20 cellular contexts compared by ENCODE assay signal in the genomic region with DNA sequence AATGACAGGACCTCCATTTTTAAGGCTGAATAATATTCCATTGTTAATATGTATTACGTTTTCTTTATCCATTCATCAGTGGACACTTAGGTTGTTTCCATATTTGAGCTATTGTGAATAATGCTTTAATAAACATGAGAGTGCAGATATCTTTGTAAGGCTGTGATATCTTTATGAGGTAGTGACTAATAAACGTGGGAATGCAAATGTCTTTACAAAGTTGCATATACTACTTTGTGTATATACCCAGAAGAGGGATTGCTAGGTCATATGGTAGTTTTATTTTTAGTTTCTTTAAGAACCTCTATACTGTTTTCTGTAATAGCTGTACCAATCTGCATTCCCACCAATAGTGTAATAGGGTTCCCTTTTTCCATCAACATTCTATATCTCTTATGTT.
DNase-seq lines count a peak whose midpoint lies in the region; ATAC-seq, FAIRE-seq and TF ChIP-seq lines count a peak whose summit lies in the region.
"Had no signal": no experiment of that assay in that cellular context is flagged by ENCODE, and none has a peak within 500 bp of the region (broad histone marks: within the 10 kb centered on the region; RNA-seq: fewer than 3 reads in every experiment).

No MANE protein-coding gene starts in this region.

- no peak for TF ChIP-seq CTCF in A549 (IDR thresholded peaks at IDR 0.05)
- TF ChIP-seq CTCF in A673 (conservative IDR thresholded peaks at IDR 0.05; ENCODE audit: low read depth, low read length), result no peak

- no peak overlapping the region for H3K14ac ChIP-seq in mesenchymal stem cell (ENCODE audit: low read length in 2 of 2)

- no peak overlapping the region for H2AK5ac ChIP-seq in mesenchymal stem cell (ENCODE audit: low read length, severe bottlenecking)

- H3K4me2 ChIP-seq in A549 (no peak overlapping the region), mesenchymal stem cell (ENCODE audit: low read length, poor library complexity, severe bottlenecking) (no peak overlapping the region)
- H3K4me2 ChIP-seq: BLaER1 had no signal

- peak; percentile 56 for FAIRE-seq in A549 (lab: Jason Lieb, UNC)
- FAIRE-seq: GM12892, H54 had no signal

- H3K4me1 ChIP-seq in A549 (peaks cover 12% of the 10 kb centered on the region), mesenchymal stem cell (ENCODE audit: control insufficient read depth, insufficient read depth, low read depth, low read length) (no peaks in the 10 kb centered on the region), A673 (ENCODE audit: insufficient read depth, low read length, poor library complexity, severe bottlenecking) (no peaks in the 10 kb centered on the region)
- H3K4me1 ChIP-seq: BLaER1 had no signal

- DNase-seq in A549 (ENCODE audit: low read depth in 1 of 2, low spot score in 1 of 2), result no peak
- peak; percentile 4 for DNase-seq in NCI-H226
- peak; percentile 75 for DNase-seq in amniotic epithelial cell (ENCODE audit: low read depth)
- DNase-seq in mesenchymal stem cell, result peak; percentile 33
- DNase-seq in Kasumi-1 (lab: John Stamatoyannopoulos, UW), result no peak
- DNase-seq in A673 (ENCODE audit: low spot score), result no peak
- DNase-seq: 8988T; Caco-2; CD4-positive, CD25-positive, alpha-beta regulatory T cell; CD8-positive, alpha-beta T cell; DMS153; DND-41; GOT3; HFFc6 had no signal

- H3K4ac ChIP-seq in mesenchymal stem cell (ENCODE audit: low read depth in 1 of 2, low read length in 2 of 2), result no peak overlapping the region

- TF ChIP-seq RAD21 in A549 (conservative IDR thresholded peaks at IDR 0.05 in 1 of 2, IDR thresholded peaks at IDR 0.05 in 1 of 2), result no peak

- no peak overlapping the region for H2AFZ ChIP-seq in mesenchymal stem cell (ENCODE audit: low read depth, low read length)

- TF ChIP-seq POLR2A in A549 (IDR thresholded peaks at IDR 0.05; ENCODE audit: low read length), result no peak

- H3K9me3 ChIP-seq in A549, result no peaks in the 10 kb centered on the region
- H3K9me3 ChIP-seq in mesenchymal stem cell (ENCODE audit: control insufficient read depth, low read length), result no peaks in the 10 kb centered on the region
- no peaks in the 10 kb centered on the region for H3K9me3 ChIP-seq in A673 (ENCODE audit: low read depth, low read length, poor library complexity, severe bottlenecking)
- H3K9me3 ChIP-seq: BLaER1, Caco-2, HAP-1 had no signal

- CTCF ChIA-PET in A549 (lab: Yijun Ruan, JAX), result no interaction called here
- CTCF ChIA-PET in A673 (lab: Charles Lee), result no interaction called here

- intact Hi-C loops in A673 (cut with micrococcal nuclease; ENCODE audit: unreplicated experiment), result no loop called here

- no peak overlapping the region for H2BK15ac ChIP-seq in mesenchymal stem cell (ENCODE audit: low read depth, poor library complexity, severe bottlenecking)

- H3K27ac ChIP-seq in A549 (no peak overlapping the region), mesenchymal stem cell (ENCODE audit: low read length, poor library complexity, severe bottlenecking) (no peak overlapping the region), A673 (ENCODE audit: low read depth, low read length, poor library complexity, severe bottlenecking) (no peak overlapping the region)
- H3K27ac ChIP-seq: BLaER1, C4-2B had no signal

- H3K4me3 ChIP-seq in A549 (no peak overlapping the region), mesenchymal stem cell (ENCODE audit: insufficient read depth in 1 of 2, low read depth in 1 of 2, low read length in 2 of 2) (no peak overlapping the region), A673 (ENCODE audit: low read depth, low read length, poor library complexity, severe bottlenecking) (no peak overlapping the region)
- H3K4me3 ChIP-seq: BLaER1, HAP-1 had no signal

- H2BK5ac ChIP-seq in mesenchymal stem cell (ENCODE audit: low read depth, low read length, poor library complexity, severe bottlenecking), result no peak overlapping the region

- POLR2A ChIA-PET in A549 (lab: Yijun Ruan, JAX), result no interaction called here
- POLR2A ChIA-PET in A673 (lab: Charles Lee; ENCODE audit: low non-redundant PET), result no interaction called here

- WGBS in A549 (ENCODE audit: missing lambda C conversion rate), result 62% methylated on average over 2 of the region's 2 CpGs
- 55% methylated on average over 2 of the region's 2 CpGs for WGBS in mesenchymal stem cell

- H2BK12ac ChIP-seq in mesenchymal stem cell (ENCODE audit: low read length in 2 of 2), result no peak overlapping the region

- H2BK120ac ChIP-seq in mesenchymal stem cell (ENCODE audit: low read depth, low read length), result no peak overlapping the region

- no peak overlapping the region for H4K8ac ChIP-seq in mesenchymal stem cell (ENCODE audit: low read length)

- ATAC-seq in A549 (no peak), HG03159 (IDR thresholded peaks at IDR 0.05; ENCODE audit: unreplicated experiment) (no peak)
- ATAC-seq: CD8-positive, alpha-beta T cell had no signal

- no peak overlapping the region for H4K91ac ChIP-seq in mesenchymal stem cell (ENCODE audit: low read length)

- H3K9ac ChIP-seq in mesenchymal stem cell (ENCODE audit: low read length), result no peak overlapping the region
- H3K9ac ChIP-seq: BLaER1 had no signal

- H3K18ac ChIP-seq in mesenchymal stem cell (ENCODE audit: low read depth in 1 of 2, low read length in 2 of 2), result no peak overlapping the region

- no peak overlapping the region for H3K23ac ChIP-seq in mesenchymal stem cell (ENCODE audit: low read length in 2 of 2)

- H3K27me3 ChIP-seq in mesenchymal stem cell (ENCODE audit: control insufficient read depth in 1 of 2, insufficient read depth in 1 of 2, low read length in 2 of 2) (no peaks in the 10 kb centered on the region), A673 (replicated peaks; ENCODE audit: insufficient read depth, low read depth, low read length, poor library complexity) (no peaks in the 10 kb centered on the region)
- H3K27me3 ChIP-seq: BLaER1 had no signal

- no peak for TF ChIP-seq EP300 in A549 (IDR thresholded peaks at IDR 0.05)

- peaks cover 4% of the 10 kb centered on the region for H3K79me1 ChIP-seq in mesenchymal stem cell (replicated peaks; ENCODE audit: low read length, poor library complexity, severe bottlenecking)

- BruUV-seq in A673 (replicated peaks; lab: Mats Ljungman, UMichigan), result no TSS peak

- peaks cover 0 to 15% of the 10 kb centered on the region in 2 experiments for H3K36me3 ChIP-seq in mesenchymal stem cell (ENCODE audit: control insufficient read depth in 1 of 2, insufficient read depth in 2 of 2, low read depth in 1 of 2, low read length in 2 of 2)
- no peaks in the 10 kb centered on the region for H3K36me3 ChIP-seq in A673 (ENCODE audit: insufficient read depth, low read length, poor library complexity, severe bottlenecking)
- H3K36me3 ChIP-seq: BLaER1, HAP-1 had no signal

TF ChIP-seq in A549, 52 proteins besides CTCF, POLR2A, EP300 and RAD21 (continues in another document):
- TF ChIP-seq, protein P1, sequence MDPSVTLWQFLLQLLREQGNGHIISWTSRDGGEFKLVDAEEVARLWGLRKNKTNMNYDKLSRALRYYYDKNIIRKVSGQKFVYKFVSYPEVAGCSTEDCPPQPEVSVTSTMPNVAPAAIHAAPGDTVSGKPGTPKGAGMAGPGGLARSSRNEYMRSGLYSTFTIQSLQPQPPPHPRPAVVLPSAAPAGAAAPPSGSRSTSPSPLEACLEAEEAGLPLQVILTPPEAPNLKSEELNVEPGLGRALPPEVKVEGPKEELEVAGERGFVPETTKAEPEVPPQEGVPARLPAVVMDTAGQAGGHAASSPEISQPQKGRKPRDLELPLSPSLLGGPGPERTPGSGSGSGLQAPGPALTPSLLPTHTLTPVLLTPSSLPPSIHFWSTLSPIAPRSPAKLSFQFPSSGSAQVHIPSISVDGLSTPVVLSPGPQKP (IDR thresholded peaks at IDR 0.05; ENCODE audit: low read depth, low read length), result no peak
- TF ChIP-seq HOXA7 (CRISPR knock-in tag; IDR thresholded peaks at IDR 0.05) (no peak), TP53 (CRISPR knock-in tag; IDR thresholded peaks at IDR 0.05) (no peak), FOXS1 (CRISPR knock-in tag; IDR thresholded peaks at IDR 0.05) (no peak), NR3C1 (IDR thresholded peaks at IDR 0.05) (no peak), CHD2 (IDR thresholded peaks at IDR 0.05; ENCODE audit: low read length, partially characterized antibody) (no peak), HDAC2 (IDR thresholded peaks at IDR 0.05) (no peak), CHD4 (IDR thresholded peaks at IDR 0.05; ENCODE audit: borderline replicate concordance) (no peak), MYC (IDR thresholded peaks at IDR 0.05; ENCODE audit: borderline replicate concordance, low read length) (no peak), NFE2L2 (conservative IDR thresholded peaks at IDR 0.05; ENCODE audit: low read length) (no peak), RCOR1 (IDR thresholded peaks at IDR 0.05; ENCODE audit: low read depth, low read length) (no peak), ESRRA (IDR thresholded peaks at IDR 0.05; ENCODE audit: borderline replicate concordance, low read length) (no peak)
- TF ChIP-seq, protein P2, sequence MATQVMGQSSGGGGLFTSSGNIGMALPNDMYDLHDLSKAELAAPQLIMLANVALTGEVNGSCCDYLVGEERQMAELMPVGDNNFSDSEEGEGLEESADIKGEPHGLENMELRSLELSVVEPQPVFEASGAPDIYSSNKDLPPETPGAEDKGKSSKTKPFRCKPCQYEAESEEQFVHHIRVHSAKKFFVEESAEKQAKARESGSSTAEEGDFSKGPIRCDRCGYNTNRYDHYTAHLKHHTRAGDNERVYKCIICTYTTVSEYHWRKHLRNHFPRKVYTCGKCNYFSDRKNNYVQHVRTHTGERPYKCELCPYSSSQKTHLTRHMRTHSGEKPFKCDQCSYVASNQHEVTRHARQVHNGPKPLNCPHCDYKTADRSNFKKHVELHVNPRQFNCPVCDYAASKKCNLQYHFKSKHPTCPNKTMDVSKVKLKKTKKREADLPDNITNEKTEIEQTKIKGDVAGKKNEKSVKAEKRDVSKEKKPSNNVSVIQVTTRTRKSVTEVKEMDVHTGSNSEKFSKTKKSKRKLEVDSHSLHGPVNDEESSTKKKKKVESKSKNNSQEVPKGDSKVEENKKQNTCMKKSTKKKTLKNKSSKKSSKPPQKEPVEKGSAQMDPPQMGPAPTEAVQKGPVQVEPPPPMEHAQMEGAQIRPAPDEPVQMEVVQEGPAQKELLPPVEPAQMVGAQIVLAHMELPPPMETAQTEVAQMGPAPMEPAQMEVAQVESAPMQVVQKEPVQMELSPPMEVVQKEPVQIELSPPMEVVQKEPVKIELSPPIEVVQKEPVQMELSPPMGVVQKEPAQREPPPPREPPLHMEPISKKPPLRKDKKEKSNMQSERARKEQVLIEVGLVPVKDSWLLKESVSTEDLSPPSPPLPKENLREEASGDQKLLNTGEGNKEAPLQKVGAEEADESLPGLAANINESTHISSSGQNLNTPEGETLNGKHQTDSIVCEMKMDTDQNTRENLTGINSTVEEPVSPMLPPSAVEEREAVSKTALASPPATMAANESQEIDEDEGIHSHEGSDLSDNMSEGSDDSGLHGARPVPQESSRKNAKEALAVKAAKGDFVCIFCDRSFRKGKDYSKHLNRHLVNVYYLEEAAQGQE (IDR thresholded peaks at IDR 0.05), result no peak

Comparison
In these comparisons a context has a peak if more than half of its experiments do, and no peak if none do; other contexts are left out.
1. DNase-seq: peak in NCI-H226 (single experiment), amniotic epithelial cell (single experiment) and mesenchymal stem cell (single experiment); none in A549 (0 of 2), Kasumi-1 (0 of 2) and A673 (single experiment).